In the genomic region with DNA sequence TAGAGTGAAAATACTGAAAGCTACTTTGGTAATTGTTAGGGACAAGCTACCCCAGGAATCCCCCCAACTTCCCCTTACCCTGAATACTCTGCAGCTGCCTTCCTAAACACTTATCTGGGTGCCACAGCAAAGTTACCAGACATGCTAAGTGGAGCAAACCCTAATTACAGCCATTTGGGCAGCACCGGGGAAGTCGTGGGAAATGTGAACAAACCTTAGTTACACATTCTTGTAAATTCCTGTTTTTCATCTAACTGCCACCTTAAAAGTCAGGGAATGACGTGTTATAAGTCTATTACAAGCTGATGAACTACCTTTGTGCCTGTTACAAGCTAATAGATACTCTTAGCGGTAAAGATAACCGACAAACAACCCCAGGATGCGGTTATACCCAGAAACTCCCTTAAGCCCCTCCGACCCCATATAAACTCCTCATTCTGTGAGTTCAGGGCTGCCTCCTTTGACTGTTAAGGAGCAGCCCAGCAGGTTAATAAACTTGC, we compare ENCODE assay signal across 13 cellular contexts.
DNase-seq lines count a peak whose midpoint lies in the region; ATAC-seq lines count a peak whose summit lies in the region.
"Had no signal": no experiment of that assay in that cellular context is flagged by ENCODE, and none has a peak within 500 bp of the region (broad histone marks: within the 10 kb centered on the region; RNA-seq: fewer than 3 reads in every experiment).

No MANE protein-coding gene starts in this region.

- CTCF ChIA-PET in activated CD4-positive, alpha-beta T cell treated with anti-CD3 and anti-CD28 coated beads, Interleukin-2, amount 10 ng/mL, durations not matched to agents 7 days and 5 days (lab: Charles Lee): no interaction called here

- no peak for DNase-seq in stimulated activated naive CD8-positive, alpha-beta T cell treated with anti-CD3 and anti-CD28 coated beads, Interleukin-15, Interleukin-2, amounts not matched to agents 100 U/mL and 50 U/mL, for 24 hours
- no peak for DNase-seq in stimulated activated naive CD4-positive, alpha-beta T cell (lab: John Stamatoyannopoulos, UW)
- DNase-seq in AG20443 (ENCODE audit: low spot score): no peak
- DNase-seq in activated CD4-positive, alpha-beta T cell treated with anti-CD3 and anti-CD28 coated beads, Interleukin-2, amount 10 ng/mL, durations not matched to agents 7 days and 5 days: no peak
- DNase-seq: activated CD4-positive, CD25-positive, alpha-beta regulatory T cell; activated naive CD4-positive, alpha-beta T cell treated with anti-CD3 and anti-CD28 coated beads, Interleukin-2, amount 10 ng/mL, durations not matched to agents 7 days and 5 days; NCI-H2227 treated with DMSO at 0.1 percent for 48 hours; pancreas; PC-9 had no signal

- H3K9me3 Mint-ChIP-seq in stimulated activated naive CD8-positive, alpha-beta T cell treated with anti-CD3 and anti-CD28 coated beads, Interleukin-15, Interleukin-2, amounts not matched to agents 100 ng/mL and 50 ng/mL, for 24 hours: no peaks in the 10 kb centered on the region
- H3K9me3 Mint-ChIP-seq in activated CD4-positive, alpha-beta T cell treated with anti-CD3 and anti-CD28 coated beads, Interleukin-2, amount 10 ng/mL, durations not matched to agents 7 days and 5 days: no peaks in the 10 kb centered on the region
- H3K9me3 Mint-ChIP-seq: activated naive CD4-positive, alpha-beta T cell treated with anti-CD3 and anti-CD28 coated beads, Interleukin-2, amount 10 ng/mL, durations not matched to agents 7 days and 5 days had no signal

- H3K4me3 Mint-ChIP-seq in stimulated activated naive CD8-positive, alpha-beta T cell treated with anti-CD3 and anti-CD28 coated beads, Interleukin-15, Interleukin-2, amounts not matched to agents 100 ng/mL and 50 ng/mL, for 24 hours: no peak overlapping the region
- no peak overlapping the region for H3K4me3 Mint-ChIP-seq in activated CD4-positive, alpha-beta T cell treated with anti-CD3 and anti-CD28 coated beads, Interleukin-2, amount 10 ng/mL, durations not matched to agents 7 days and 5 days
- H3K4me3 Mint-ChIP-seq: activated naive CD4-positive, alpha-beta T cell treated with anti-CD3 and anti-CD28 coated beads, Interleukin-2, amount 10 ng/mL, durations not matched to agents 7 days and 5 days had no signal

- H3K27me3 Mint-ChIP-seq in stimulated activated naive CD8-positive, alpha-beta T cell treated with anti-CD3 and anti-CD28 coated beads, Interleukin-15, Interleukin-2, amounts not matched to agents 100 ng/mL and 50 ng/mL, for 24 hours: no peaks in the 10 kb centered on the region
- H3K27me3 Mint-ChIP-seq in activated CD4-positive, alpha-beta T cell treated with anti-CD3 and anti-CD28 coated beads, Interleukin-2, amount 10 ng/mL, durations not matched to agents 7 days and 5 days: peaks cover 7% of the 10 kb centered on the region

- peak overlapping the region; percentile 11 for H3K27ac Mint-ChIP-seq in stimulated activated naive CD8-positive, alpha-beta T cell treated with anti-CD3 and anti-CD28 coated beads, Interleukin-15, Interleukin-2, amounts not matched to agents 100 ng/mL and 50 ng/mL, for 24 hours
- no peak overlapping the region for H3K27ac Mint-ChIP-seq in activated CD4-positive, alpha-beta T cell treated with anti-CD3 and anti-CD28 coated beads, Interleukin-2, amount 10 ng/mL, durations not matched to agents 7 days and 5 days
- H3K27ac Mint-ChIP-seq: activated naive CD4-positive, alpha-beta T cell treated with anti-CD3 and anti-CD28 coated beads, Interleukin-2, amount 10 ng/mL, durations not matched to agents 7 days and 5 days had no signal

- peaks cover 17% of the 10 kb centered on the region for H3K4me1 Mint-ChIP-seq in stimulated activated naive CD8-positive, alpha-beta T cell treated with anti-CD3 and anti-CD28 coated beads, Interleukin-15, Interleukin-2, amounts not matched to agents 100 ng/mL and 50 ng/mL, for 24 hours (ENCODE audit: low read depth)
- peaks cover 1% of the 10 kb centered on the region for H3K4me1 Mint-ChIP-seq in activated CD4-positive, alpha-beta T cell treated with anti-CD3 and anti-CD28 coated beads, Interleukin-2, amount 10 ng/mL, durations not matched to agents 7 days and 5 days
- H3K4me1 Mint-ChIP-seq: activated naive CD4-positive, alpha-beta T cell treated with anti-CD3 and anti-CD28 coated beads, Interleukin-2, amount 10 ng/mL, durations not matched to agents 7 days and 5 days had no signal

- no peaks in the 10 kb centered on the region for H3K36me3 Mint-ChIP-seq in stimulated activated naive CD8-positive, alpha-beta T cell treated with anti-CD3 and anti-CD28 coated beads, Interleukin-15, Interleukin-2, amounts not matched to agents 100 ng/mL and 50 ng/mL, for 24 hours (ENCODE audit: low read depth)
- peaks cover 2% of the 10 kb centered on the region for H3K36me3 Mint-ChIP-seq in activated CD4-positive, alpha-beta T cell treated with anti-CD3 and anti-CD28 coated beads, Interleukin-2, amount 10 ng/mL, durations not matched to agents 7 days and 5 days (ENCODE audit: low read depth)

- ATAC-seq in stimulated activated naive CD8-positive, alpha-beta T cell treated with anti-CD3 and anti-CD28 coated beads, Interleukin-15, Interleukin-2, amounts not matched to agents 100 U/mL and 50 U/mL, for 24 hours: no peak
- ATAC-seq in GM21825 (IDR thresholded peaks at IDR 0.05; ENCODE audit: unreplicated experiment) (peak; percentile 42), HG03565 (IDR thresholded peaks at IDR 0.05; ENCODE audit: unreplicated experiment) (peak; percentile 35), HG03045 (IDR thresholded peaks at IDR 0.05; ENCODE audit: unreplicated experiment) (no peak)
- ATAC-seq: pancreas had no signal

- POLR2A ChIA-PET in activated CD4-positive, alpha-beta T cell treated with anti-CD3 and anti-CD28 coated beads, Interleukin-2, amount 10 ng/mL, durations not matched to agents 7 days and 5 days (lab: Charles Lee): no interaction called here

Comparison
In these comparisons a context has a peak if more than half of its experiments do, and no peak if none do; other contexts are left out.
1. ATAC-seq: peak in GM21825 (single experiment) and HG03565 (single experiment); none in stimulated activated naive CD8-positive, alpha-beta T cell treated with anti-CD3 and anti-CD28 coated beads, Interleukin-15, Interleukin-2, amounts not matched to agents 100 U/mL and 50 U/mL, for 24 hours (single experiment) and HG03045 (single experiment).